Comparison of ENCODE assay signal across 9 cellular contexts in genomic region chr9:34591091-34591910, GRCh38. TPM values are rescaled to one million over a fixed set of nuclear protein-coding genes. Genes with fewer than 3 reads are reported as not detected.
DNase-seq lines count a peak whose midpoint lies in the region; ATAC-seq lines count a peak whose summit lies in the region.
"Had no signal": no experiment of that assay in that cellular context is flagged by ENCODE, and none has a peak within 500 bp of the region (broad histone marks: within the 10 kb centered on the region; RNA-seq: fewer than 3 reads in every experiment).

No MANE protein-coding gene starts in this region.

- CTCF ChIA-PET in CD4-positive, alpha-beta memory T cell (lab: Charles Lee; ENCODE audit: partially characterized antibody), result interaction anchor here (0.6 to 3.0 kb wide), 40 partner anchors 7 to 967 kb away, joined by 3 to 21 read pairs (median 4); partner anchors contain the start of genes DCTN3, GALT, RPP25L and SIGMAR1
- CTCF ChIA-PET in activated CD4-positive, alpha-beta T cell treated with anti-CD3 and anti-CD28 coated beads for 36 hours (lab: Charles Lee), result interaction anchor here (0.6 to 3.0 kb wide), 34 partner anchors 8 to 1746 kb away, joined by 3 to 22 read pairs (median 4); partner anchors contain the start of genes GALT, RPP25L and SIGMAR1

- H3K4me1 Mint-ChIP-seq in CD4-positive, alpha-beta memory T cell, result peaks cover 12 to 45% (median 20%) of the 10 kb centered on the region in 4 donors
- H3K4me1 Mint-ChIP-seq in activated CD4-positive, alpha-beta T cell treated with anti-CD3 and anti-CD28 coated beads for 36 hours, result peaks cover 27% of the 10 kb centered on the region

- peak overlapping the region; percentile 23 to 50 for H3K4me3 ChIP-seq in CD4-positive, alpha-beta memory T cell (ENCODE audit: low read length in 2 of 2)

- peak overlapping the region; percentile 25 to 85 (median 80) for H3K4me3 Mint-ChIP-seq in CD4-positive, alpha-beta memory T cell
- peak overlapping the region; percentile 57 for H3K4me3 Mint-ChIP-seq in activated CD4-positive, alpha-beta T cell treated with anti-CD3 and anti-CD28 coated beads for 36 hours

- H3K9me3 ChIP-seq in CD4-positive, alpha-beta memory T cell (ENCODE audit: control insufficient read depth in 1 of 2, low read length in 2 of 2), result no peaks in the 10 kb centered on the region

- peaks cover 0 to 2% (median 0%) of the 10 kb centered on the region in 8 donors for H3K9me3 Mint-ChIP-seq in CD4-positive, alpha-beta memory T cell
- H3K9me3 Mint-ChIP-seq in activated CD4-positive, alpha-beta T cell treated with anti-CD3 and anti-CD28 coated beads for 36 hours (ENCODE audit: low read depth), result no peaks in the 10 kb centered on the region

- intact Hi-C loops in CD4-positive, alpha-beta memory T cell (cut with micrococcal nuclease), result loop anchor here (1.0 to 5.0 kb wide), 4 partner anchors 44 to 187 kb away; no protein-coding TSS in a partner anchor
- intact Hi-C loops in activated CD4-positive, alpha-beta T cell treated with anti-CD3 and anti-CD28 coated beads for 36 hours (cut with DNase I, micrococcal nuclease), result loop anchor here (1.0 to 5.0 kb wide), 5 partner anchors 29 to 187 kb away; no protein-coding TSS in a partner anchor

- H3K27me3 ChIP-seq in CD4-positive, alpha-beta memory T cell (ENCODE audit: insufficient read depth, low read length), result peaks cover 47% of the 10 kb centered on the region

- peak; percentile 70 for ATAC-seq in GM21825 (IDR thresholded peaks at IDR 0.05; ENCODE audit: unreplicated experiment)
- ATAC-seq in activated CD4-positive, alpha-beta T cell treated with anti-CD3 and anti-CD28 coated beads for 36 hours, result peak; percentile 76
- ATAC-seq in HG03196 (IDR thresholded peaks at IDR 0.05; ENCODE audit: unreplicated experiment), result no peak

- no peak overlapping the region for H3K27ac ChIP-seq in CD4-positive, alpha-beta memory T cell (ENCODE audit: low read depth, low read length)

- no peaks in the 10 kb centered on the region for H3K36me3 Mint-ChIP-seq in CD4-positive, alpha-beta memory T cell
- no peaks in the 10 kb centered on the region for H3K36me3 Mint-ChIP-seq in activated CD4-positive, alpha-beta T cell treated with anti-CD3 and anti-CD28 coated beads for 36 hours (ENCODE audit: low read depth)

- H3K36me3 ChIP-seq in CD4-positive, alpha-beta memory T cell (ENCODE audit: insufficient read depth, low read length), result no peaks in the 10 kb centered on the region

- peaks cover 53 to 67% of the 10 kb centered on the region in 2 donors for H3K27me3 Mint-ChIP-seq in CD4-positive, alpha-beta memory T cell
- H3K27me3 Mint-ChIP-seq in activated CD4-positive, alpha-beta T cell treated with anti-CD3 and anti-CD28 coated beads for 36 hours, result peaks cover 66% of the 10 kb centered on the region

- POLR2A ChIA-PET in CD4-positive, alpha-beta memory T cell (lab: Charles Lee; ENCODE audit: partially characterized antibody), result interaction anchor here (0.6 to 1.2 kb wide), 2 partner anchors 13 to 261 kb away, joined by 3 to 4 read pairs; no protein-coding TSS in a partner anchor
- POLR2A ChIA-PET in activated CD4-positive, alpha-beta T cell treated with anti-CD3 and anti-CD28 coated beads for 36 hours (lab: Charles Lee), result no interaction called here

- peak overlapping the region in 1 of 7 donors; percentile 30 for H3K27ac Mint-ChIP-seq in CD4-positive, alpha-beta memory T cell
- no peak overlapping the region for H3K27ac Mint-ChIP-seq in activated CD4-positive, alpha-beta T cell treated with anti-CD3 and anti-CD28 coated beads for 36 hours

- peaks cover 25% of the 10 kb centered on the region for H3K4me1 ChIP-seq in CD4-positive, alpha-beta memory T cell (ENCODE audit: insufficient read depth, low read length)

- peak; percentile 61 to 74 (median 65) for DNase-seq in CD4-positive, alpha-beta memory T cell
- DNase-seq in NCI-H2029 (lab: John Stamatoyannopoulos, UW) (peak; percentile 40), cerebellum (ENCODE audit: low spot score) (peak; percentile 91), kidney tubule cell (ENCODE audit: low spot score) (peak; percentile 76)
- DNase-seq in activated CD4-positive, alpha-beta T cell treated with anti-CD3 and anti-CD28 coated beads for 36 hours, result peak; percentile 89
- DNase-seq in stimulated activated CD4-positive, alpha-beta T cell treated with anti-CD3 and anti-CD28 coated beads, Interleukin-15, amount 100 ng/mL, for 48 hours (ENCODE audit: low read depth in 2 of 2), result peak; percentile 49 to 69

RNA-seq across cellular contexts. Expression of gene CNTFR, which starts 1.8 kb away (rescaled TPM):
- not detected for total RNA-seq in CD4-positive, alpha-beta memory T cell
- polyA plus RNA-seq in CD4-positive, alpha-beta memory T cell, result not detected
- not detected for total RNA-seq in activated CD4-positive, alpha-beta T cell treated with anti-CD3 and anti-CD28 coated beads for 36 hours
- total RNA-seq in cerebellum, result 18.6 TPM
- total RNA-seq: T-helper 2 cell treated with Interferon-gamma antibody and Interleukin-4, amounts not matched to agents 100 ng/mL and 5 ng/mL, for 36 hours had no signal

RNA-seq across cellular contexts. Expression of gene RPP25L, which starts 20.6 kb away (rescaled TPM):
- total RNA-seq in CD4-positive, alpha-beta memory T cell, result 10 to 100 TPM; 28.5 to 28.9 TPM
- 10 to 100 TPM; 39.1 to 46.5 TPM for polyA plus RNA-seq in CD4-positive, alpha-beta memory T cell
- 10 to 100 TPM; 29.3 to 35.2 TPM for total RNA-seq in activated CD4-positive, alpha-beta T cell treated with anti-CD3 and anti-CD28 coated beads for 36 hours
- total RNA-seq in cerebellum, result 5.7 TPM

RNA-seq across cellular contexts. Expression of gene DCTN3, which starts 29.0 kb away (rescaled TPM):
- 10 to 100 TPM; 57.8 to 62.0 TPM for total RNA-seq in CD4-positive, alpha-beta memory T cell
- polyA plus RNA-seq in CD4-positive, alpha-beta memory T cell, result 100 to 1,000 TPM; 112 to 144 TPM
- 10 to 100 TPM; 65.9 to 68.4 TPM for total RNA-seq in activated CD4-positive, alpha-beta T cell treated with anti-CD3 and anti-CD28 coated beads for 36 hours
- 57.4 TPM for total RNA-seq in cerebellum

RNA-seq across cellular contexts. Expression of gene ARID3C, which starts 37.6 kb away (rescaled TPM):
- total RNA-seq in CD4-positive, alpha-beta memory T cell, result not detected
- not detected for polyA plus RNA-seq in CD4-positive, alpha-beta memory T cell
- total RNA-seq in activated CD4-positive, alpha-beta T cell treated with anti-CD3 and anti-CD28 coated beads for 36 hours, result under 1 TPM; 0.66 to 0.76 TPM
- total RNA-seq in cerebellum, result 0.45 TPM

RNA-seq across cellular contexts. Expression of gene SIGMAR1, which starts 46.3 kb away (rescaled TPM):
- 10 to 100 TPM; 56.1 to 59.5 TPM for total RNA-seq in CD4-positive, alpha-beta memory T cell
- 100 to 1,000 TPM; 126 to 193 TPM for polyA plus RNA-seq in CD4-positive, alpha-beta memory T cell
- total RNA-seq in activated CD4-positive, alpha-beta T cell treated with anti-CD3 and anti-CD28 coated beads for 36 hours, result 10 to 100 TPM; 63.6 to 68.0 TPM
- 24.3 TPM for total RNA-seq in cerebellum

Comparison
In these comparisons a context has a peak if more than half of its experiments do, and no peak if none do; other contexts are left out.
1. DNase-seq: peak in every context shown above with its lines; median percentile 91 in cerebellum; 89 in activated CD4-positive, alpha-beta T cell treated with anti-CD3 and anti-CD28 coated beads for 36 hours; 76 in kidney tubule cell; 65 in CD4-positive, alpha-beta memory T cell; 59 in stimulated activated CD4-positive, alpha-beta T cell treated with anti-CD3 and anti-CD28 coated beads, Interleukin-15, amount 100 ng/mL, for 48 hours; 40 in NCI-H2029.
2. RNA of gene CNTFR, which starts 1.8 kb away (total RNA-seq): 18.6 TPM in cerebellum (single experiment); not detected in activated CD4-positive, alpha-beta T cell treated with anti-CD3 and anti-CD28 coated beads for 36 hours and not detected in CD4-positive, alpha-beta memory T cell; every median in the first group is over 10 times any median in the second.